Comparison of ENCODE assay signal across 21 cellular contexts in genomic region chr7:28607179-28607578, GRCh38.
"Had no signal": no experiment of that assay in that cellular context is flagged by ENCODE, and none has a peak within 500 bp of the region (broad histone marks: within the 10 kb centered on the region; RNA-seq: fewer than 3 reads in every experiment).

No MANE protein-coding gene starts in this region.

- DNase-seq: activated CD4-positive, alpha-beta T cell treated with anti-CD3 and anti-CD28 coated beads for 1 hour; activated CD4-positive, alpha-beta T cell treated with anti-CD3 and anti-CD28 coated beads, Interleukin-2, amount 50 U/mL, for 1 hour; activated CD8-positive, alpha-beta T cell treated with anti-CD3 and anti-CD28 coated beads, Interleukin-2, amount 10 ng/mL, durations not matched to agents 7 days and 5 days; activated naive CD4-positive, alpha-beta T cell treated with anti-CD3 and anti-CD28 coated beads for 36 hours; activated T-cell treated with anti-CD3 and anti-CD28 coated beads, Interleukin-2, amount 50 U/mL, for 48 hours; amygdala; cerebellar nuclear complex; endodermal cell; esophagus squamous epithelium; heart left ventricle; left ventricle myocardium superior; mammary epithelial cell; naive thymus-derived CD8-positive, alpha-beta T cell; retina; sigmoid colon; stimulated activated CD4-positive, alpha-beta T cell treated with anti-CD3 and anti-CD28 coated beads, Interleukin-15, amount 100 ng/mL, for 24 hours; stimulated activated naive B cell treated with anti-CD40 and anti-IgM and Interleukin-4, amounts not matched to agents 10 μg/mL and 1 μg/mL and 100 μg/mL, for 72 hours; T-helper 9 cell; testis had no signal

- H3K9me3 ChIP-seq: esophagus squamous epithelium, heart left ventricle, sigmoid colon, testis had no signal

- H3K36me3 ChIP-seq: esophagus squamous epithelium, heart left ventricle, sigmoid colon had no signal

- H3K27me3 ChIP-seq: heart left ventricle, sigmoid colon, testis had no signal

- H3K4me1 ChIP-seq: testis had no signal

- H3K4me3 ChIP-seq: coronary artery, esophagus squamous epithelium, heart left ventricle, sigmoid colon, smooth muscle cell, testis had no signal

- H3K27ac ChIP-seq: coronary artery, esophagus squamous epithelium, heart left ventricle, sigmoid colon, testis had no signal

- ATAC-seq: activated CD8-positive, alpha-beta T cell treated with anti-CD3 and anti-CD28 coated beads, Interleukin-2, amount 10 ng/mL, durations not matched to agents 7 days and 5 days; left ventricle myocardium superior; naive thymus-derived CD8-positive, alpha-beta T cell; stimulated activated naive B cell treated with anti-CD40 and anti-IgM and Interleukin-4, amounts not matched to agents 10 μg/mL and 1 μg/mL and 100 μg/mL, for 72 hours had no signal
